In the genomic region with DNA sequence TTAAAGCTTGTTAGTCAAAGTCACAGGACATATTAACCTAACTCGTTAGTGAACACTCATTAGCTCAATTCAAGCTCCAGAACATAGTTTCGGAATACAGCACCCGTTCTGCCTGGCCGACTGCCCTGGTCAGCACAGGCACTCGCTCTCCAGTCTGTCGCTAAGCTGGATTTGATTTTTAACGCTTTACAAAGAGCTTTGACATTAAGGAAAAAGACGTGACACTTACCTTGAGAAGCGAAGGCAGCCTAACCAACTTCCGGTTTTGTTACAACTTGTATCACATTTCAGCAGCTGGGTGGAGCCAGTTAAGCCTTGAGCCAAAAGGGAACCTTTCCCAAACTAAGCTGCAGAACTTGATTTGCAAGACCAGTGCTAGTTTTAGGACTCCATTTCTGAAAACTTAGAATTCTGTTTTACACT, we compare ENCODE assay signal across 8 cellular contexts. TPM values are rescaled to one million over a fixed set of nuclear protein-coding genes. Genes with fewer than 3 reads are reported as not detected.
DNase-seq lines count a peak whose midpoint lies in the region; ATAC-seq and TF ChIP-seq lines count a peak whose summit lies in the region.

A gene with protein sequence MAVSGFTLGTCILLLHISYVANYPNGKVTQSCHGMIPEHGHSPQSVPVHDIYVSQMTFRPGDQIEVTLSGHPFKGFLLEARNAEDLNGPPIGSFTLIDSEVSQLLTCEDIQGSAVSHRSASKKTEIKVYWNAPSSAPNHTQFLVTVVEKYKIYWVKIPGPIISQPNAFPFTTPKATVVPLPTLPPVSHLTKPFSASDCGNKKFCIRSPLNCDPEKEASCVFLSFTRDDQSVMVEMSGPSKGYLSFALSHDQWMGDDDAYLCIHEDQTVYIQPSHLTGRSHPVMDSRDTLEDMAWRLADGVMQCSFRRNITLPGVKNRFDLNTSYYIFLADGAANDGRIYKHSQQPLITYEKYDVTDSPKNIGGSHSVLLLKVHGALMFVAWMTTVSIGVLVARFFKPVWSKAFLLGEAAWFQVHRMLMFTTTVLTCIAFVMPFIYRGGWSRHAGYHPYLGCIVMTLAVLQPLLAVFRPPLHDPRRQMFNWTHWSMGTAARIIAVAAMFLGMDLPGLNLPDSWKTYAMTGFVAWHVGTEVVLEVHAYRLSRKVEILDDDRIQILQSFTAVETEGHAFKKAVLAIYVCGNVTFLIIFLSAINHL (minus strand): TSS at position 258 of the 423 bp plus-strand sequence. CDS start 17,867 bp downstream, outside the sequence.

- H3K4me1 Mint-ChIP-seq in natural killer cell, result peaks cover 5 to 11% of the 10 kb centered on the region in 2 donors

- peak within 1 kb of the TSS; percentile 95 for H3K4me3 Mint-ChIP-seq in natural killer cell

- no peaks in the 10 kb centered on the region for H3K9me3 Mint-ChIP-seq in natural killer cell

- H3K4me3 ChIP-seq in fibroblast of the aortic adventitia (ENCODE audit: low read depth, low read length), result peak within 1 kb of the TSS; percentile 76

- peak; percentile 90 for ATAC-seq in GM19452 (IDR thresholded peaks at IDR 0.05; ENCODE audit: unreplicated experiment)
- ATAC-seq in HG03469 (IDR thresholded peaks at IDR 0.05; ENCODE audit: unreplicated experiment), result peak; percentile 92
- ATAC-seq in natural killer cell, result peak; percentile 72 to 75 (median 74)

- peak within 1 kb of the TSS; percentile 55 to 94 for H3K27ac Mint-ChIP-seq in natural killer cell

- no peaks in the 10 kb centered on the region for H3K36me3 Mint-ChIP-seq in natural killer cell

- TF ChIP-seq CTCF in fibroblast of the aortic adventitia (IDR thresholded peaks at IDR 0.05; ENCODE audit: insufficient read depth, low read length) (peak; percentile 1), natural killer cell (IDR thresholded peaks at IDR 0.05) (no peak)

- DNase-seq in DMS79 treated with DMSO at 0.1 percent for 48 hours (lab: John Stamatoyannopoulos, UW), result peak; percentile 88
- DNase-seq in NCI-H69 (lab: John Stamatoyannopoulos, UW), result peak; percentile 88
- peak; percentile 16 for DNase-seq in activated CD8-positive, alpha-beta memory T cell treated with anti-CD3 and anti-CD28 coated beads, Interleukin-2, amount 50 U/mL, for 4 hours
- DNase-seq in fibroblast of the aortic adventitia (ENCODE audit: low read depth), result peak; percentile 82
- DNase-seq in natural killer cell, result no peak
- DNase-seq in 8988T, result no peak

- peaks cover 0 to 3% of the 10 kb centered on the region in 2 donors for H3K27me3 Mint-ChIP-seq in natural killer cell (ENCODE audit: low read depth in 2 of 2)

- intact Hi-C loops in natural killer cell (cut with micrococcal nuclease), result no loop called here

RNA-seq across cellular contexts. Expression of the gene that starts here (rescaled TPM):
- total RNA-seq in fibroblast of the aortic adventitia (ENCODE audit: low replicate concordance), result 17.1 and 24.7 TPM in 2 replicates
- 1 to 10 TPM; 1.0 to 3.3 (median 3.0) TPM for total RNA-seq in natural killer cell

Comparison
In these comparisons a context has a peak if more than half of its experiments do, and no peak if none do; other contexts are left out.
1. DNase-seq: peak in DMS79 treated with DMSO at 0.1 percent for 48 hours (single experiment), NCI-H69 (single experiment), activated CD8-positive, alpha-beta memory T cell treated with anti-CD3 and anti-CD28 coated beads, Interleukin-2, amount 50 U/mL, for 4 hours (single experiment) and fibroblast of the aortic adventitia (single experiment); none in natural killer cell (single experiment) and 8988T (single experiment).
2. Peak in every context shown above with its lines, with median percentiles within 50 percentile points of each other: ATAC-seq.